ENCODE assay signal across 9 cellular contexts in genomic region chr18:77100751-77101355, GRCh38. TPM values are rescaled to one million over a fixed set of nuclear protein-coding genes. Genes with fewer than 3 reads are reported as not detected.
DNase-seq lines count a peak whose midpoint lies in the region; ATAC-seq, FAIRE-seq and TF ChIP-seq lines count a peak whose summit lies in the region.
"Had no signal": no experiment of that assay in that cellular context is flagged by ENCODE, and none has a peak within 500 bp of the region (broad histone marks: within the 10 kb centered on the region; RNA-seq: fewer than 3 reads in every experiment).

No MANE protein-coding gene starts in this region.

- no peaks in the 10 kb centered on the region for H3K79me2 ChIP-seq in endothelial cell of umbilical vein (ENCODE audit: control insufficient read depth, insufficient read depth, low read length)

- TF ChIP-seq CTCF in WI38 (IDR thresholded peaks at IDR 0.05; ENCODE audit: low read depth, low read length) (no peak), endothelial cell of umbilical vein (IDR thresholded peaks at IDR 0.05; ENCODE audit: extremely low read depth in 1 of 2, insufficient read depth in 1 of 2, low read depth in 1 of 2, low read length in 2 of 2) (no peak)

- H3K9me3 ChIP-seq in endothelial cell of umbilical vein (replicated peaks; ENCODE audit: control insufficient read depth, insufficient read depth, low read length) (no peaks in the 10 kb centered on the region), aorta (ENCODE audit: control insufficient read depth, low read length) (no peaks in the 10 kb centered on the region)

- peaks cover 45% of the 10 kb centered on the region for H3K4me1 ChIP-seq in endothelial cell of umbilical vein (ENCODE audit: control insufficient read depth, extremely low read depth, insufficient read depth, low read length)
- peaks cover 0 to 3% of the 10 kb centered on the region in 2 donors for H3K4me1 ChIP-seq in aorta (ENCODE audit: control insufficient read depth in 1 of 2, insufficient read depth in 2 of 2, low read length in 2 of 2)

- peak overlapping the region; percentile 96 for H3K27ac ChIP-seq in endothelial cell of umbilical vein (ENCODE audit: insufficient read depth, low read depth, low read length)
- H3K27ac ChIP-seq in skin epidermis, result peak overlapping the region in 20 of 21 experiments; percentile 46 to 95 (median 85)
- H3K27ac ChIP-seq in aorta (ENCODE audit: low read depth in 1 of 2, low read length in 2 of 2), result peak overlapping the region in 1 of 2 donors; percentile 65

- H3K4me2 ChIP-seq in endothelial cell of umbilical vein (ENCODE audit: insufficient read depth, low read length), result peak overlapping the region; percentile 74

- ATAC-seq in GM21447 (IDR thresholded peaks at IDR 0.05; ENCODE audit: unreplicated experiment), result no peak
- ATAC-seq in HG03571 (IDR thresholded peaks at IDR 0.05; ENCODE audit: unreplicated experiment), result no peak
- ATAC-seq in aorta (ENCODE audit: low FRiP score), result no peak

- no peak for TF ChIP-seq POLR2A in GM12892 (IDR thresholded peaks at IDR 0.05; ENCODE audit: low read depth, low read length)
- no peak for TF ChIP-seq POLR2A in endothelial cell of umbilical vein (IDR thresholded peaks at IDR 0.05; ENCODE audit: low read depth, low read length)

- H3K9me1 ChIP-seq in endothelial cell of umbilical vein (replicated peaks; ENCODE audit: control insufficient read depth, extremely low read depth, insufficient read depth, low read length), result no peaks in the 10 kb centered on the region

- peak overlapping the region; percentile 74 for H3K9ac ChIP-seq in endothelial cell of umbilical vein (replicated peaks; ENCODE audit: extremely low read depth, insufficient read depth, low read length)

- H3K36me3 ChIP-seq in endothelial cell of umbilical vein (ENCODE audit: control insufficient read depth in 2 of 2, extremely low read depth in 1 of 2, insufficient read depth in 2 of 2, low read length in 2 of 2) (no peaks in the 10 kb centered on the region), aorta (ENCODE audit: control insufficient read depth in 1 of 2, insufficient read depth in 2 of 2, low read length in 1 of 2) (no peaks in the 10 kb centered on the region)

- H4K20me1 ChIP-seq in endothelial cell of umbilical vein (replicated peaks; ENCODE audit: control insufficient read depth, extremely low read depth, insufficient read depth, low read length), result no peaks in the 10 kb centered on the region

- H3K27me3 ChIP-seq in endothelial cell of umbilical vein (ENCODE audit: control insufficient read depth in 2 of 2, insufficient read depth in 2 of 2, low read length in 2 of 2) (no peaks in the 10 kb centered on the region), aorta (ENCODE audit: control insufficient read depth in 1 of 2, insufficient read depth in 2 of 2, low read length in 1 of 2) (no peaks in the 10 kb centered on the region)

- intact Hi-C loops in endothelial cell of umbilical vein (cut with micrococcal nuclease) (loop anchor here (1.0 to 5.0 kb wide), 7 partner anchors 13 to 279 kb away; partner anchors contain the start of gene ZNF236), aorta (cut with DNase I) (no loop called here)

- dilution Hi-C loops in endothelial cell of umbilical vein (cut with MboI; ENCODE audit: extremely low pct_ligation_motif_present, low sequenced_read_pairs), result no loop called here

- DNase-seq in GM12892 (ENCODE audit: insufficient read length) (no peak), endothelial cell of umbilical vein (ENCODE audit: low read depth, low spot score) (peak; percentile 13), KG1 (lab: John Stamatoyannopoulos, UW) (no peak), aorta (no peak)
- DNase-seq: NCI-H524 had no signal

- H2AFZ ChIP-seq in endothelial cell of umbilical vein (ENCODE audit: low read depth, low read length), result peak overlapping the region; percentile 30

- BruUV-seq in endothelial cell of umbilical vein (replicated peaks; lab: Mats Ljungman, UMichigan), result TSS peak; percentile 96

- CTCF ChIA-PET in endothelial cell of umbilical vein (lab: Charles Lee), result interaction anchor here (0.7 to 2.9 kb wide), 12 partner anchors 10 to 111 kb away, joined by 3 to 14 read pairs (median 6); no protein-coding TSS in a partner anchor

- POLR2A ChIA-PET in endothelial cell of umbilical vein (lab: Charles Lee), result interaction anchor here (1.3 to 1.5 kb wide), 2 partner anchors 21 to 31 kb away, joined by 3 to 5 read pairs; no protein-coding TSS in a partner anchor

- H3K4me3 ChIP-seq in WI38 (ENCODE audit: low read depth, low read length) (peak overlapping the region; percentile 33), endothelial cell of umbilical vein (replicated peaks in 1 of 3; ENCODE audit: insufficient read depth in 1 of 3, low read depth in 1 of 3, low read length in 3 of 3) (peak overlapping the region in 1 of 3 experiments; percentile 4), skin epidermis (no peak overlapping the region), aorta (ENCODE audit: low read length in 2 of 2) (no peak overlapping the region)

- 65 to 68% methylated on average over 8 of the region's 8 CpGs for WGBS in aorta, 2 donors

- FAIRE-seq in GM12892 (lab: Jason Lieb, UNC) (peak; percentile 84), endothelial cell of umbilical vein (lab: Jason Lieb, UNC) (no peak)

TF ChIP-seq in endothelial cell of umbilical vein, 7 proteins besides CTCF, POLR2A, EP300 and RAD21:
- no peak for TF ChIP-seq MAX (IDR thresholded peaks at IDR 0.05; ENCODE audit: insufficient read depth, insufficient read length)
- no peak for TF ChIP-seq MYC (IDR thresholded peaks at IDR 0.05; ENCODE audit: low read depth, low read length)
- no peak for TF ChIP-seq FOS (IDR thresholded peaks at IDR 0.05; ENCODE audit: borderline replicate concordance, insufficient read depth, low read length)
- no peak for TF ChIP-seq POLR2AphosphoS5 (IDR thresholded peaks at IDR 0.05; ENCODE audit: insufficient read depth, low read depth, low read length)
- no peak for TF ChIP-seq JUN (IDR thresholded peaks at IDR 0.05; ENCODE audit: borderline replicate concordance, insufficient read depth, insufficient read length, low read depth)
- TF ChIP-seq EZH2 (IDR thresholded peaks at IDR 0.05; ENCODE audit: borderline replicate concordance, low read depth, low read length, severe bottlenecking), result no peak
- TF ChIP-seq GATA2 (IDR thresholded peaks at IDR 0.05; ENCODE audit: insufficient read depth, insufficient read length, low read depth, low read length), result no peak

RNA-seq across cellular contexts. Expression of gene MBP, which starts 31.7 kb away (rescaled TPM):
- polyA plus RNA-seq in GM12892 (2012; ENCODE audit: missing spikeins), result 26.6 TPM
- 1.7 and 4.0 TPM in 2 replicates for total RNA-seq in endothelial cell of umbilical vein
- polyA plus RNA-seq in endothelial cell of umbilical vein, result 2.0 and 2.3 TPM in 2 replicates
- polyA plus RNA-seq in endothelial cell of umbilical vein (2011; cell fraction: cytosol; rRNA removed), result 1.8 TPM in 2 replicates
- polyA plus RNA-seq in endothelial cell of umbilical vein (2011; cell fraction: nucleus; rRNA removed), result 3.1 and 3.2 TPM in 2 replicates
- polyA plus RNA-seq in endothelial cell of umbilical vein (2012), result 4.0 and 4.3 TPM in 2 replicates
- 2.4 and 4.9 TPM in 2 replicates for polyA minus RNA-seq in endothelial cell of umbilical vein
- 17.2 TPM for polyA minus RNA-seq in endothelial cell of umbilical vein (2011; cell fraction: cytosol; rRNA and poly(A)+ RNA removed)
- polyA minus RNA-seq in endothelial cell of umbilical vein (2011; cell fraction: nucleus; rRNA and poly(A)+ RNA removed), result 5.4 and 6.6 TPM in 2 replicates
- total RNA-seq in aorta, result 10 to 100 TPM; 43.8 to 62.7 TPM
- polyA plus RNA-seq in aorta, result 1 to 10 TPM; 9.1 to 9.4 TPM
